33 cellular contexts compared by ENCODE assay signal in genomic region chr3:116897382-116897781, GRCh38.
"Had no signal": no experiment of that assay in that cellular context is flagged by ENCODE, and none has a peak within 500 bp of the region (broad histone marks: within the 10 kb centered on the region; RNA-seq: fewer than 3 reads in every experiment).

No MANE protein-coding gene starts in this region.

- ATAC-seq: activated naive CD4-positive, alpha-beta T cell treated with anti-CD3 and anti-CD28 coated beads, Interleukin-2, amount 50 U/mL, for 72 hours; activated naive CD8-positive, alpha-beta T cell treated with anti-CD3 and anti-CD28 coated beads, Interleukin-2, amount 50 U/mL, for 24 hours; activated T-cell treated with anti-CD3 and anti-CD28 coated beads, Interleukin-2, amount 50 U/mL, for 4 hours; Panc1 had no signal

- H3K27me3 Mint-ChIP-seq: activated CD4-positive, alpha-beta memory T cell treated with anti-CD3 and anti-CD28 coated beads for 36 hours; activated CD4-positive, alpha-beta T cell treated with anti-CD3 and anti-CD28 coated beads, Interleukin-2, amount 10 ng/mL, durations not matched to agents 7 days and 5 days; activated naive CD8-positive, alpha-beta T cell treated with anti-CD3 and anti-CD28 coated beads, Interleukin-2, amount 50 U/mL, for 24 hours had no signal

- H3K27ac Mint-ChIP-seq: activated CD4-positive, alpha-beta memory T cell treated with anti-CD3 and anti-CD28 coated beads for 36 hours; activated CD4-positive, alpha-beta T cell treated with anti-CD3 and anti-CD28 coated beads, Interleukin-2, amount 10 ng/mL, durations not matched to agents 7 days and 5 days; activated naive CD4-positive, alpha-beta T cell treated with anti-CD3 and anti-CD28 coated beads, Interleukin-2, amount 50 U/mL, for 72 hours; activated naive CD8-positive, alpha-beta T cell treated with anti-CD3 and anti-CD28 coated beads, Interleukin-2, amount 50 U/mL, for 24 hours had no signal

- H3K4me3 Mint-ChIP-seq: activated CD4-positive, alpha-beta memory T cell treated with anti-CD3 and anti-CD28 coated beads for 36 hours; activated CD4-positive, alpha-beta T cell treated with anti-CD3 and anti-CD28 coated beads, Interleukin-2, amount 10 ng/mL, durations not matched to agents 7 days and 5 days; activated naive CD8-positive, alpha-beta T cell treated with anti-CD3 and anti-CD28 coated beads, Interleukin-2, amount 50 U/mL, for 24 hours; activated T-cell treated with anti-CD3 and anti-CD28 coated beads, Interleukin-2, amount 50 U/mL, for 4 hours had no signal

- H3K27ac ChIP-seq: ascending aorta, brain microvascular endothelial cell, cardiac muscle cell, RWPE1, SJCRH30, VCaP had no signal

- H3K36me3 ChIP-seq: ascending aorta, brain microvascular endothelial cell, cardiac muscle cell, MG63, SJCRH30 had no signal

- H3K27me3 ChIP-seq: ascending aorta, brain microvascular endothelial cell, cardiac muscle cell, MG63, SJCRH30 had no signal

- DNase-seq: activated CD4-positive, alpha-beta memory T cell treated with anti-CD3 and anti-CD28 coated beads for 36 hours; activated CD4-positive, alpha-beta T cell treated with anti-CD3 and anti-CD28 coated beads, Interleukin-2, amount 10 ng/mL, durations not matched to agents 7 days and 5 days; activated CD4-positive, CD25-positive, alpha-beta regulatory T cell; activated CD8-positive, alpha-beta memory T cell treated with anti-CD3 and anti-CD28 coated beads for 24 hours; activated effector memory CD4-positive, alpha-beta T cell treated with anti-CD3 and anti-CD28 coated beads, Interleukin-2, amount 50 U/mL, for 16 hours; activated naive CD4-positive, alpha-beta T cell treated with Interleukin-2 at 50 U/mL for 16 hours; activated naive CD8-positive, alpha-beta T cell treated with anti-CD3 and anti-CD28 coated beads, Interleukin-2, amount 50 U/mL, for 24 hours; activated T-cell treated with anti-CD3 and anti-CD28 coated beads, Interleukin-2, amount 50 U/mL, for 4 hours; amniotic stem cell; brain microvascular endothelial cell; MG63; MV-4-11; NCI-H1092 treated with DMSO at 0.1 percent for 48 hours; NCI-H1417 treated with DMSO at 0.1 percent for 48 hours; NCI-H1694; NCI-H2029; NCI-H2107; NCI-H2171 treated with DMSO at 0.1 percent for 48 hours; NCI-H226; NCI-H510A; NCI-H526 treated with DMSO at 0.1 percent for 48 hours; NCI-H82; Right ventricle myocardium superior; SJCRH30; T-helper 2 cell; T1000 had no signal

- H3K36me3 Mint-ChIP-seq: activated CD4-positive, alpha-beta memory T cell treated with anti-CD3 and anti-CD28 coated beads for 36 hours; activated naive CD4-positive, alpha-beta T cell treated with anti-CD3 and anti-CD28 coated beads, Interleukin-2, amount 50 U/mL, for 72 hours had no signal

- H3K4me3 ChIP-seq: ascending aorta, cardiac muscle cell, MG63, SJCRH30 had no signal

- H3K9me3 Mint-ChIP-seq: activated CD4-positive, alpha-beta memory T cell treated with anti-CD3 and anti-CD28 coated beads for 36 hours; activated naive CD8-positive, alpha-beta T cell treated with anti-CD3 and anti-CD28 coated beads, Interleukin-2, amount 50 U/mL, for 24 hours had no signal

- H3K4me1 Mint-ChIP-seq: activated CD4-positive, alpha-beta T cell treated with anti-CD3 and anti-CD28 coated beads, Interleukin-2, amount 10 ng/mL, durations not matched to agents 7 days and 5 days; activated naive CD8-positive, alpha-beta T cell treated with anti-CD3 and anti-CD28 coated beads, Interleukin-2, amount 50 U/mL, for 24 hours had no signal

- FAIRE-seq: TTC549 had no signal

- H3K4me1 ChIP-seq: ascending aorta, SJCRH30 had no signal
